Comparison of ENCODE assay signal across 8 cellular contexts in the genomic region with DNA sequence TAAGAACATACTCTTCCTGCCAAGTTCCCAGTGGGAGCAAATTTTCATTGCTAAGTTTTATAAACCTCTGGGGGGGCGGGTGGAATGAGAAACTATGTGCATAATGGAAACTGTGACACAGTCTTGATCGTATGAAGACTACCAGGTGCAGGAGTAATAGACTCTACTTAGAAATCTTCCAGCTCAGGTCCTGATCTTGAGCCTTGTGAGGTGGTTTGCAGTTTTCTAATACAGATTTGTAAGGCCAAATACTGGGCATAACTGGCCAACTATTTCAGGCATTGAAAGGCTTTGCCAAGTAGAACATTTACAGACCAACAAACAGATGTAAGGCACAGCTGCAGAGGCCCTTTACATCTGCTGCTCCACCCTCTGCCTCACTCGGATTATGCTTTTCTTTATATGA.
DNase-seq lines count a peak whose midpoint lies in the region; ATAC-seq and TF ChIP-seq lines count a peak whose summit lies in the region.

No MANE protein-coding gene starts in this region.

- no peak overlapping the region for H2BK12ac ChIP-seq in trophoblast cell (ENCODE audit: low read length)

- no peak overlapping the region for H3K4ac ChIP-seq in trophoblast cell (ENCODE audit: low read depth, low read length)

- H3K4me1 ChIP-seq in trophoblast cell (ENCODE audit: control insufficient read depth in 1 of 2, insufficient read depth in 2 of 2, low read length in 2 of 2) (peaks cover 3 to 6% of the 10 kb centered on the region in 2 experiments), esophagus squamous epithelium (peaks cover 0 to 29% (median 0%) of the 10 kb centered on the region in 3 donors)

- H3K36me3 ChIP-seq in SK-N-MC (ENCODE audit: insufficient read depth, low read length) (no peaks in the 10 kb centered on the region), trophoblast cell (ENCODE audit: control insufficient read depth in 1 of 2, insufficient read depth in 2 of 2, low read length in 2 of 2) (peaks cover 0 to 12% of the 10 kb centered on the region in 2 experiments), esophagus squamous epithelium (peaks cover 0 to 57% (median 0%) of the 10 kb centered on the region in 3 donors)

- POLR2A ChIA-PET in activated CD4-positive, alpha-beta T cell treated with anti-CD3 and anti-CD28 coated beads, Interleukin-2, amount 10 ng/mL, durations not matched to agents 7 days and 5 days (lab: Charles Lee): no interaction called here

- H3K36me3 Mint-ChIP-seq in activated CD4-positive, alpha-beta T cell treated with anti-CD3 and anti-CD28 coated beads, Interleukin-2, amount 10 ng/mL, durations not matched to agents 7 days and 5 days (ENCODE audit: low read depth): no peaks in the 10 kb centered on the region

- no peak overlapping the region for H3K4me3 Mint-ChIP-seq in activated CD4-positive, alpha-beta T cell treated with anti-CD3 and anti-CD28 coated beads, Interleukin-2, amount 10 ng/mL, durations not matched to agents 7 days and 5 days

- H3K79me1 ChIP-seq in trophoblast cell (ENCODE audit: low read length): no peaks in the 10 kb centered on the region

- intact Hi-C loops in esophagus squamous epithelium (cut with DNase I): no loop called here

- WGBS in trophoblast cell (ENCODE audit: extremely low coverage, insufficient coverage, insufficient read length): no CpG with 5 or more reads among the region's 3 CpGs
- WGBS in esophagus squamous epithelium, 2 donors: 64 to 75% methylated on average over 3 of the region's 3 CpGs

- H3K27ac ChIP-seq in SK-N-MC: peak overlapping the region; percentile 88
- H3K27ac ChIP-seq in trophoblast cell (ENCODE audit: low read depth, low read length): no peak overlapping the region
- H3K27ac ChIP-seq in esophagus squamous epithelium: peak overlapping the region in 2 of 4 donors; percentile 17 to 33

- H3K4me2 ChIP-seq in trophoblast cell (ENCODE audit: low read length): no peak overlapping the region

- H4K8ac ChIP-seq in trophoblast cell (ENCODE audit: low read depth, low read length): no peak overlapping the region

- H3K9me3 Mint-ChIP-seq in activated CD4-positive, alpha-beta T cell treated with anti-CD3 and anti-CD28 coated beads, Interleukin-2, amount 10 ng/mL, durations not matched to agents 7 days and 5 days: no peaks in the 10 kb centered on the region

- H2BK5ac ChIP-seq in trophoblast cell (ENCODE audit: low read depth, low read length, poor library complexity): no peak overlapping the region

- H3K4me3 ChIP-seq in GM08714 (ENCODE audit: low read length): peak overlapping the region; percentile 24; the same call in 1 of the 2 replicates
- H3K4me3 ChIP-seq in SK-N-MC: peak overlapping the region; percentile 56
- H3K4me3 ChIP-seq in trophoblast cell (ENCODE audit: low read depth, low read length): no peak overlapping the region
- H3K4me3 ChIP-seq in esophagus squamous epithelium: no peak overlapping the region

- ATAC-seq in GM21786 (IDR thresholded peaks at IDR 0.05; ENCODE audit: unreplicated experiment): peak; percentile 45
- no peak for ATAC-seq in GM21360 (IDR thresholded peaks at IDR 0.05; ENCODE audit: unreplicated experiment)

- no peak overlapping the region for H2AK5ac ChIP-seq in trophoblast cell (ENCODE audit: low read length)

- no peak overlapping the region for H4K91ac ChIP-seq in trophoblast cell (ENCODE audit: low read depth, low read length)

- H3K14ac ChIP-seq in trophoblast cell (ENCODE audit: low read length): no peak overlapping the region

- H3K9ac ChIP-seq in SK-N-MC (ENCODE audit: insufficient read length) (no peak overlapping the region), trophoblast cell (ENCODE audit: low read length) (no peak overlapping the region)

- no peaks in the 10 kb centered on the region for H3K79me2 ChIP-seq in trophoblast cell (ENCODE audit: control insufficient read depth, insufficient read depth, low read length, poor library complexity)

- no peaks in the 10 kb centered on the region for H3K4me1 Mint-ChIP-seq in activated CD4-positive, alpha-beta T cell treated with anti-CD3 and anti-CD28 coated beads, Interleukin-2, amount 10 ng/mL, durations not matched to agents 7 days and 5 days

- no peak overlapping the region for H3K27ac Mint-ChIP-seq in activated CD4-positive, alpha-beta T cell treated with anti-CD3 and anti-CD28 coated beads, Interleukin-2, amount 10 ng/mL, durations not matched to agents 7 days and 5 days

- H3K27me3 Mint-ChIP-seq in activated CD4-positive, alpha-beta T cell treated with anti-CD3 and anti-CD28 coated beads, Interleukin-2, amount 10 ng/mL, durations not matched to agents 7 days and 5 days: no peaks in the 10 kb centered on the region

- H2BK120ac ChIP-seq in trophoblast cell (ENCODE audit: insufficient read depth, low read length, poor library complexity): no peak overlapping the region

- no peak for TF ChIP-seq CTCF in esophagus squamous epithelium (IDR thresholded peaks at IDR 0.05)

- no peaks in the 10 kb centered on the region for H3K27me3 ChIP-seq in trophoblast cell (ENCODE audit: insufficient read depth, low read length)
- no peaks in the 10 kb centered on the region for H3K27me3 ChIP-seq in esophagus squamous epithelium

- TF ChIP-seq POLR2A in esophagus squamous epithelium (IDR thresholded peaks at IDR 0.05): no peak

- CTCF ChIA-PET in activated CD4-positive, alpha-beta T cell treated with anti-CD3 and anti-CD28 coated beads, Interleukin-2, amount 10 ng/mL, durations not matched to agents 7 days and 5 days (lab: Charles Lee): interaction anchor here (0.9 to 1.0 kb wide), 2 partner anchors 15 to 20 kb away, joined by 3 to 6 read pairs; no protein-coding TSS in a partner anchor

- no peak overlapping the region for H2AFZ ChIP-seq in trophoblast cell (ENCODE audit: insufficient read depth, low read length, poor library complexity)

- DNase-seq in SK-N-MC (ENCODE audit: low read depth, low spot score) (peak; percentile 40), lung microvascular endothelial cell (ENCODE audit: low read depth in 2 of 2) (peak; percentile 10 to 32), trophoblast cell (no peak), esophagus squamous epithelium (lab: John Stamatoyannopoulos, UW) (no peak)
- DNase-seq in activated CD4-positive, alpha-beta T cell treated with anti-CD3 and anti-CD28 coated beads, Interleukin-2, amount 10 ng/mL, durations not matched to agents 7 days and 5 days: no peak

- no peak overlapping the region for H3K23ac ChIP-seq in trophoblast cell (ENCODE audit: low read length)

- H3K18ac ChIP-seq in trophoblast cell (ENCODE audit: low read length): no peak overlapping the region

- H4K12ac ChIP-seq in trophoblast cell (ENCODE audit: low read depth, low read length): no peak overlapping the region

- H3K9me3 ChIP-seq in SK-N-MC (ENCODE audit: low read depth, low read length) (no peaks in the 10 kb centered on the region; the same call in 1 of the 2 replicates), trophoblast cell (ENCODE audit: insufficient read depth, low read depth, low read length) (no peaks in the 10 kb centered on the region), esophagus squamous epithelium (no peaks in the 10 kb centered on the region)

Comparison
In these comparisons a context has a peak if more than half of its experiments do, and no peak if none do; other contexts are left out.
1. H3K4me3 ChIP-seq: peak in GM08714 (single experiment) and SK-N-MC (single experiment); none in trophoblast cell (single experiment) and esophagus squamous epithelium (0 of 4).
2. DNase-seq: peak in SK-N-MC (single experiment) and lung microvascular endothelial cell (2 of 2); none in trophoblast cell (0 of 2), activated CD4-positive, alpha-beta T cell treated with anti-CD3 and anti-CD28 coated beads, Interleukin-2, amount 10 ng/mL, durations not matched to agents 7 days and 5 days (single experiment) and esophagus squamous epithelium (single experiment).